ENCODE assay signal across 28 cellular contexts in genomic region chr6:163901681-163902080, GRCh38.
A peak's percentile ranks its signal among the peaks of the same experiment; 100 is the strongest.
DNase-seq lines count a peak whose midpoint lies in the region; ATAC-seq, FAIRE-seq and TF ChIP-seq lines count a peak whose summit lies in the region.
"Had no signal": no experiment of that assay in that cellular context is flagged by ENCODE, and none has a peak within 500 bp of the region (broad histone marks: within the 10 kb centered on the region; RNA-seq: fewer than 3 reads in every experiment).

No MANE protein-coding gene starts in this region.

- H4K5ac ChIP-seq in IMR-90 (ENCODE audit: low read depth, low read length), result no peak overlapping the region
- H4K5ac ChIP-seq in H1 (ENCODE audit: insufficient read length, low read depth, low read length), result no peak overlapping the region

- no peak overlapping the region for H3K27ac Mint-ChIP-seq in nephron progenitor cell
- H3K27ac Mint-ChIP-seq: CD4-positive, alpha-beta memory T cell; CD4-positive, CD25-positive, alpha-beta regulatory T cell; CD8-positive, alpha-beta memory T cell had no signal

- TF ChIP-seq RAD21 in HepG2 (CRISPR knock-in tag; IDR thresholded peaks at IDR 0.05) (no peak), IMR-90 (IDR thresholded peaks at IDR 0.05; ENCODE audit: low read length) (no peak), H1 (IDR thresholded peaks at IDR 0.05 in 1 of 2, conservative IDR thresholded peaks at IDR 0.05 in 1 of 2; ENCODE audit: low read depth in 2 of 2, low read length in 2 of 2) (no peak)

- ATAC-seq in HepG2, result no peak
- ATAC-seq in right lobe of liver, result no peak
- ATAC-seq in IMR-90 (ENCODE audit: low read depth), result no peak
- ATAC-seq in esophagus mucosa, result no peak
- ATAC-seq: GM12878 had no signal

- CTCF ChIA-PET in HepG2 (lab: Yijun Ruan, JAX; ENCODE audit: low intra/inter-chr PET ratio, low total read pairs) (no interaction called here), IMR-90 (lab: Yijun Ruan, JAX) (no interaction called here), H1 (lab: Charles Lee; ENCODE audit: partially characterized antibody) (interaction anchor here (0.8 kb wide), 1 partner anchor 136 kb away, joined by 3 read pairs; no protein-coding TSS in a partner anchor)

- in situ Hi-C loops in HepG2 (cut with HindIII; ENCODE audit: extremely low pct_ligation_motif_present, low pct_unique_long_range_greater_than_20kb), result no loop called here
- in situ Hi-C loops in IMR-90 (cut with MboI; ENCODE audit: low sequenced_read_pairs), result no loop called here

- H3K4me1 Mint-ChIP-seq in nephron progenitor cell, result peaks cover 10% of the 10 kb centered on the region
- H3K4me1 Mint-ChIP-seq: CD14-positive monocyte; CD4-positive, alpha-beta memory T cell; CD4-positive, CD25-positive, alpha-beta regulatory T cell; CD8-positive, alpha-beta memory T cell had no signal

- DNase-seq in HepG2 (ENCODE audit: low spot score), result no peak
- no peak for DNase-seq in right lobe of liver
- DNase-seq in IMR-90, result no peak
- no peak for DNase-seq in H1 (ENCODE audit: low read depth in 1 of 2, low spot score in 2 of 2)
- no peak for DNase-seq in neuronal stem cell (ENCODE audit: low spot score)
- DNase-seq in nephron progenitor cell, result no peak
- DNase-seq in stimulated activated CD4-positive, alpha-beta T cell treated with anti-CD3 and anti-CD28 coated beads, Interleukin-12 subunit alpha, Interleukin-12 subunit beta, amount 100 ng/mL, for 4 hours, result no peak
- DNase-seq: ACHN; BE2C; C1 segment of cervical spinal cord; CD4-positive, alpha-beta memory T cell; CD4-positive, CD25-positive, alpha-beta regulatory T cell; CD8-positive, alpha-beta memory T cell; COR-L47; DMS 273 treated with DMSO at 0.1 percent for 48 hours; DMS153; DMS53; DMS79; DND-41; EL; GDM1 had no signal

- no peaks in the 10 kb centered on the region for H3K23me2 ChIP-seq in H1 (ENCODE audit: low read depth, low read length)

- no peak overlapping the region for H3K18ac ChIP-seq in IMR-90 (ENCODE audit: low read depth, low read length)
- no peak overlapping the region for H3K18ac ChIP-seq in H1 (ENCODE audit: extremely low read depth, low read length)
- peak overlapping the region; percentile 72 for H3K18ac ChIP-seq in neuronal stem cell (ENCODE audit: low read length)

- H3K27me3 ChIP-seq in HepG2 (ENCODE audit: control insufficient read depth in 1 of 2, insufficient read depth in 2 of 2, low read length in 2 of 2) (peaks cover 1 to 10% of the 10 kb centered on the region in 2 experiments; a peak in 3 of 5 replicates), right lobe of liver (no peaks in the 10 kb centered on the region), IMR-90 (ENCODE audit: control insufficient read depth, insufficient read depth, low read length) (no peaks in the 10 kb centered on the region), H1 (replicated peaks in 1 of 4; ENCODE audit: control insufficient read depth in 3 of 4, extremely low read depth in 1 of 4, insufficient read depth in 3 of 4, low read length in 3 of 4) (no peaks in the 10 kb centered on the region), neuronal stem cell (ENCODE audit: control insufficient read depth in 3 of 3, insufficient read depth in 3 of 3, low read depth in 1 of 3, low read length in 3 of 3) (no peaks in the 10 kb centered on the region)
- H3K27me3 ChIP-seq: BE2C, BLaER1 had no signal

- no TSS peak for BruUV-seq in HepG2 (replicated peaks; lab: Mats Ljungman, UMichigan)
- BruUV-seq in IMR-90 (replicated peaks; lab: Mats Ljungman, UMichigan), result no TSS peak

- no peak for TF ChIP-seq CTCF in HepG2 (CRISPR knock-in tag; IDR thresholded peaks at IDR 0.05)
- TF ChIP-seq CTCF in right lobe of liver (IDR thresholded peaks at IDR 0.05), result no peak
- no peak for TF ChIP-seq CTCF in IMR-90 (conservative IDR thresholded peaks at IDR 0.05; ENCODE audit: low read depth, low read length)
- TF ChIP-seq CTCF in H1 (IDR thresholded peaks at IDR 0.05; ENCODE audit: control extremely low read depth in 1 of 3, insufficient read depth in 1 of 3, low read depth in 1 of 3, low read length in 3 of 3), result no peak
- TF ChIP-seq CTCF in nephron progenitor cell (IDR thresholded peaks at IDR 0.05), result no peak

- intact Hi-C loops in HepG2 (cut with micrococcal nuclease; ENCODE audit: unreplicated experiment) (no loop called here), right lobe of liver (cut with DNase I) (no loop called here), IMR-90 (cut with micrococcal nuclease) (no loop called here)

- H3K9me3 ChIP-seq in HepG2 (ENCODE audit: low read length) (peaks cover 4% of the 10 kb centered on the region; the same call in 1 of the 2 replicates), right lobe of liver (no peaks in the 10 kb centered on the region), IMR-90 (ENCODE audit: control insufficient read depth, insufficient read depth, low read length) (peaks cover 5% of the 10 kb centered on the region; the same call in 1 of the 2 replicates), H1 (ENCODE audit: insufficient read depth in 2 of 2, low read depth in 1 of 2, low read length in 1 of 2) (no peaks in the 10 kb centered on the region; a peak in 1 of 4 replicates), neuronal stem cell (replicated peaks in 1 of 2; ENCODE audit: control insufficient read depth in 2 of 2, insufficient read depth in 1 of 2, low read depth in 1 of 2, low read length in 2 of 2) (peaks cover 3 to 7% of the 10 kb centered on the region in 2 donors)
- H3K9me3 ChIP-seq: BE2C, BLaER1 had no signal

- no peak overlapping the region for H2BK20ac ChIP-seq in IMR-90 (ENCODE audit: low read depth, low read length)
- no peak overlapping the region for H2BK20ac ChIP-seq in H1 (ENCODE audit: low read length)

- H2BK15ac ChIP-seq in IMR-90 (ENCODE audit: low read depth, low read length), result no peak overlapping the region
- H2BK15ac ChIP-seq in H1 (ENCODE audit: low read length), result no peak overlapping the region
- H2BK15ac ChIP-seq in neuronal stem cell (ENCODE audit: low read length), result peak overlapping the region; percentile 0

- no peak overlapping the region for H4K91ac ChIP-seq in IMR-90 (ENCODE audit: insufficient read depth, low read depth, low read length)
- no peak overlapping the region for H4K91ac ChIP-seq in H1 (replicated peaks; ENCODE audit: insufficient read length, low read length)
- H4K91ac ChIP-seq in neuronal stem cell (ENCODE audit: low read depth, low read length, poor library complexity), result no peak overlapping the region

- H3K9me1 ChIP-seq in IMR-90 (ENCODE audit: insufficient read depth, low read length), result no peaks in the 10 kb centered on the region

- H2BK5ac ChIP-seq in IMR-90 (ENCODE audit: low read depth, low read length, poor library complexity, severe bottlenecking), result no peak overlapping the region
- no peak overlapping the region for H2BK5ac ChIP-seq in H1 (ENCODE audit: low read depth, low read length)
- no peak overlapping the region for H2BK5ac ChIP-seq in neuronal stem cell (ENCODE audit: low read length)

- no peaks in the 10 kb centered on the region for H4K20me1 ChIP-seq in HepG2 (ENCODE audit: insufficient read depth, low read length)
- H4K20me1 ChIP-seq in IMR-90 (ENCODE audit: insufficient read depth, low read length), result no peaks in the 10 kb centered on the region
- peaks cover 0 to 2% of the 10 kb centered on the region in 2 experiments for H4K20me1 ChIP-seq in H1 (replicated peaks in 1 of 2; ENCODE audit: control insufficient read depth in 1 of 2, insufficient read depth in 2 of 2, low read length in 2 of 2)
- H4K20me1 ChIP-seq: BLaER1 had no signal

- no peak overlapping the region for H3K14ac ChIP-seq in IMR-90 (replicated peaks; ENCODE audit: low read depth, low read length)
- H3K14ac ChIP-seq in H1 (ENCODE audit: insufficient read length), result no peak overlapping the region
- no peak overlapping the region for H3K14ac ChIP-seq in neuronal stem cell (ENCODE audit: low read length)

- no peak overlapping the region for H2BK12ac ChIP-seq in H1 (ENCODE audit: low read depth, low read length)
- H2BK12ac ChIP-seq in neuronal stem cell (ENCODE audit: low read length), result no peak overlapping the region

- H3K4me1 ChIP-seq in HepG2 (ENCODE audit: insufficient read depth, low read length) (no peaks in the 10 kb centered on the region), right lobe of liver (no peaks in the 10 kb centered on the region), IMR-90 (ENCODE audit: control insufficient read depth, insufficient read depth, low read length) (no peaks in the 10 kb centered on the region), H1 (replicated peaks in 1 of 4; ENCODE audit: control insufficient read depth in 3 of 4, insufficient read depth in 4 of 4, low read length in 3 of 4) (peaks cover 0 to 4% (median 3%) of the 10 kb centered on the region in 4 experiments; a peak in 3 of 7 replicates), neuronal stem cell (ENCODE audit: control insufficient read depth in 2 of 2, insufficient read depth in 1 of 2, low read depth in 1 of 2, low read length in 2 of 2) (peaks cover 4 to 5% of the 10 kb centered on the region in 2 donors)

- H4K8ac ChIP-seq in IMR-90 (ENCODE audit: low read depth in 2 of 2, low read length in 2 of 2) (no peak overlapping the region), H1 (ENCODE audit: extremely low read depth, insufficient read depth, low read length) (no peak overlapping the region; the same call in 1 of the 2 replicates), neuronal stem cell (ENCODE audit: low read depth, low read length) (no peak overlapping the region)

- H3K36me3 ChIP-seq in HepG2 (replicated peaks in 1 of 2; ENCODE audit: control insufficient read depth in 1 of 2, insufficient read depth in 2 of 2, low read length in 2 of 2), result no peaks in the 10 kb centered on the region
- no peaks in the 10 kb centered on the region for H3K36me3 ChIP-seq in right lobe of liver
- H3K36me3 ChIP-seq in IMR-90 (ENCODE audit: control insufficient read depth, insufficient read depth, low read length), result no peaks in the 10 kb centered on the region
- no peaks in the 10 kb centered on the region for H3K36me3 ChIP-seq in H1 (ENCODE audit: control insufficient read depth in 2 of 4, insufficient read depth in 4 of 4, low read length in 3 of 4)
- H3K36me3 ChIP-seq in neuronal stem cell (replicated peaks in 1 of 2; ENCODE audit: control insufficient read depth in 2 of 2, insufficient read depth in 2 of 2, low read length in 2 of 2), result no peaks in the 10 kb centered on the region
- H3K36me3 ChIP-seq: BE2C, BLaER1 had no signal

- H3K4me3 ChIP-seq in HepG2 (replicated peaks in 1 of 3; ENCODE audit: insufficient read depth in 1 of 3, low read depth in 2 of 3, low read length in 3 of 3) (no peak overlapping the region), right lobe of liver (no peak overlapping the region), IMR-90 (ENCODE audit: insufficient read depth, low read depth, low read length) (no peak overlapping the region), H1 (ENCODE audit: extremely low read depth in 1 of 4, insufficient read depth in 2 of 4, low read depth in 3 of 4, low read length in 4 of 4) (no peak overlapping the region), neuronal stem cell (ENCODE audit: low read length in 2 of 2) (no peak overlapping the region)
- H3K4me3 ChIP-seq: BLaER1, GM12878 had no signal

- no peak overlapping the region for H2AK9ac ChIP-seq in IMR-90 (replicated peaks; ENCODE audit: low read depth, low read length, poor library complexity)

- peaks cover 17% of the 10 kb centered on the region for H3K9me3 Mint-ChIP-seq in nephron progenitor cell

- POLR2A ChIA-PET in HepG2 (lab: Yijun Ruan, JAX) (no interaction called here), IMR-90 (lab: Charles Lee; ENCODE audit: unreplicated experiment) (no interaction called here), H1 (lab: Charles Lee; ENCODE audit: partially characterized antibody) (no interaction called here)

- H3K27ac ChIP-seq in HepG2 (ENCODE audit: extremely low read length, insufficient read depth, low read length) (no peak overlapping the region), right lobe of liver (no peak overlapping the region), IMR-90 (ENCODE audit: insufficient read depth, low read length) (no peak overlapping the region), H1 (ENCODE audit: low read depth, low read length) (no peak overlapping the region), neuronal stem cell (replicated peaks; ENCODE audit: low read length) (no peak overlapping the region)
- H3K27ac ChIP-seq: 22Rv1, BLaER1 had no signal

- H2BK120ac ChIP-seq in IMR-90 (ENCODE audit: low read depth, low read length) (no peak overlapping the region), H1 (replicated peaks; ENCODE audit: low read depth, low read length) (no peak overlapping the region), neuronal stem cell (ENCODE audit: low read depth, low read length) (no peak overlapping the region)

- H3K9ac ChIP-seq in HepG2 (ENCODE audit: insufficient read depth, low read depth, low read length) (no peak overlapping the region), IMR-90 (ENCODE audit: low read depth, low read length) (no peak overlapping the region), H1 (replicated peaks in 1 of 4; ENCODE audit: extremely low read depth in 1 of 4, low read depth in 3 of 4, low read length in 3 of 4) (no peak overlapping the region; a peak in 1 of 7 replicates), neuronal stem cell (ENCODE audit: low read depth, low read length, poor library complexity) (no peak overlapping the region)
- H3K9ac ChIP-seq: BLaER1 had no signal

- no peak for FAIRE-seq in HepG2 (lab: Jason Lieb, UNC)
- FAIRE-seq in H1 (lab: Jason Lieb, UNC), result no peak
- FAIRE-seq: GM12878, GM12892, GM18507 had no signal

- no peak overlapping the region for H3K4me3 Mint-ChIP-seq in nephron progenitor cell
- H3K4me3 Mint-ChIP-seq: CD14-positive monocyte; CD4-positive, alpha-beta memory T cell; CD4-positive, CD25-positive, alpha-beta regulatory T cell; CD8-positive, alpha-beta memory T cell had no signal

- H3K23ac ChIP-seq in IMR-90 (ENCODE audit: low read depth, low read length) (no peak overlapping the region), H1 (ENCODE audit: insufficient read length) (no peak overlapping the region), neuronal stem cell (ENCODE audit: low read depth, low read length, poor library complexity) (no peak overlapping the region)

- no peaks in the 10 kb centered on the region for H3K36me3 Mint-ChIP-seq in nephron progenitor cell (ENCODE audit: low read depth)
- H3K36me3 Mint-ChIP-seq: CD14-positive monocyte; CD4-positive, alpha-beta memory T cell; CD4-positive, CD25-positive, alpha-beta regulatory T cell; CD8-positive, alpha-beta memory T cell had no signal

- peaks cover 3% of the 10 kb centered on the region for H3K27me3 Mint-ChIP-seq in nephron progenitor cell (ENCODE audit: low read depth, poor library complexity)
- H3K27me3 Mint-ChIP-seq: CD4-positive, alpha-beta memory T cell; CD4-positive, CD25-positive, alpha-beta regulatory T cell had no signal

- dilution Hi-C loops in IMR-90 (cut with HindIII; ENCODE audit: low sequenced_read_pairs, unreplicated experiment), result no loop called here

- H3K79me1 ChIP-seq in IMR-90 (ENCODE audit: low read depth in 1 of 2, low read length in 2 of 2), result no peaks in the 10 kb centered on the region
- H3K79me1 ChIP-seq in H1 (ENCODE audit: low read depth, low read length), result no peaks in the 10 kb centered on the region
- no peaks in the 10 kb centered on the region for H3K79me1 ChIP-seq in neuronal stem cell (ENCODE audit: low read depth, low read length)

- H3K4ac ChIP-seq in IMR-90 (ENCODE audit: low read depth, low read length), result no peak overlapping the region
- no peak overlapping the region for H3K4ac ChIP-seq in H1 (replicated peaks; ENCODE audit: insufficient read length, low read depth, low read length)
- no peak overlapping the region for H3K4ac ChIP-seq in neuronal stem cell (ENCODE audit: low read length)

- H3K56ac ChIP-seq in IMR-90 (ENCODE audit: extremely low read depth, insufficient read depth, low read length) (no peak overlapping the region), H1 (replicated peaks; ENCODE audit: insufficient read length, low read depth, low read length) (no peak overlapping the region)

- H3K79me2 ChIP-seq in HepG2 (ENCODE audit: insufficient read depth, low read length), result no peaks in the 10 kb centered on the region
- H3K79me2 ChIP-seq in H1 (ENCODE audit: control insufficient read depth in 1 of 2, insufficient read depth in 2 of 2, low read length in 2 of 2), result no peaks in the 10 kb centered on the region

- TF ChIP-seq POLR2A in HepG2 (IDR thresholded peaks at IDR 0.05; ENCODE audit: insufficient read depth in 1 of 2, low read depth in 2 of 2, low read length in 2 of 2) (no peak), right lobe of liver (IDR thresholded peaks at IDR 0.05) (no peak), IMR-90 (IDR thresholded peaks at IDR 0.05; ENCODE audit: low read depth, low read length) (no peak), H1 (IDR thresholded peaks at IDR 0.05; ENCODE audit: control extremely low read depth in 1 of 2, low read depth in 2 of 2, low read length in 2 of 2) (no peak)

- H2AK5ac ChIP-seq in IMR-90 (ENCODE audit: low read depth, low read length) (no peak overlapping the region), H1 (ENCODE audit: low read depth, low read length) (no peak overlapping the region), neuronal stem cell (ENCODE audit: low read depth, low read length) (no peak overlapping the region)

- no peak for TF ChIP-seq EP300 in HepG2 (IDR thresholded peaks at IDR 0.05; ENCODE audit: low read depth in 2 of 2, low read length in 2 of 2)
- TF ChIP-seq EP300 in HepG2 (CRISPR knock-in tag; IDR thresholded peaks at IDR 0.05; ENCODE audit: borderline replicate concordance), result no peak
- TF ChIP-seq EP300 in H1 (IDR thresholded peaks at IDR 0.05; ENCODE audit: borderline replicate concordance in 1 of 2, low read depth in 2 of 2, low read length in 2 of 2), result no peak

- 40% methylated on average over 5 of the region's 5 CpGs for WGBS in HepG2 (ENCODE audit: low lambda C conversion rate)
- 84% methylated on average over 5 of the region's 5 CpGs for WGBS in right lobe of liver (ENCODE audit: insufficient coverage, low coverage, low lambda C conversion rate, missing lambda C conversion rate)
- no CpG with 5 or more reads among the region's 5 CpGs for WGBS in IMR-90 (ENCODE audit: extremely low coverage in 2 of 2, insufficient read length in 1 of 2), 2 experiments
- 92% methylated on average over 4 of the region's 5 CpGs; no CpG with 5 or more reads in 1 of the 2 experiments for WGBS in H1 (ENCODE audit: extremely low coverage in 1 of 2, insufficient coverage in 1 of 2, insufficient read length in 1 of 2, insufficient replicate concordance in 2 of 2, low coverage in 1 of 2, low lambda C conversion rate in 2 of 2, missing lambda C conversion rate in 1 of 2), 2 experiments
- no CpG with 5 or more reads among the region's 5 CpGs for WGBS in neuronal stem cell (ENCODE audit: extremely low coverage in 2 of 2, insufficient read length in 2 of 2, insufficient replicate concordance in 1 of 2), 2 donors

- no peak overlapping the region for H3K4me2 ChIP-seq in HepG2 (ENCODE audit: low read depth, low read length)
- H3K4me2 ChIP-seq in IMR-90 (ENCODE audit: low read depth, low read length), result no peak overlapping the region
- no peak overlapping the region for H3K4me2 ChIP-seq in H1 (ENCODE audit: insufficient read depth in 1 of 2, low read depth in 2 of 2, low read length in 2 of 2)
- no peak overlapping the region for H3K4me2 ChIP-seq in neuronal stem cell (ENCODE audit: insufficient read depth, low read length, poor library complexity, severe bottlenecking)
- H3K4me2 ChIP-seq: BLaER1 had no signal

- H2AFZ ChIP-seq in HepG2 (ENCODE audit: low read length), result no peak overlapping the region
- H2AFZ ChIP-seq in IMR-90 (replicated peaks; ENCODE audit: low read length, poor library complexity), result no peak overlapping the region
- H2AFZ ChIP-seq in H1 (ENCODE audit: low read length), result 0 out of 2 replicates have a peak overlapping the region, but pooled peaks have one; percentile 39
- no peak overlapping the region for H2AFZ ChIP-seq in neuronal stem cell (ENCODE audit: low read length)

Comparison
In these comparisons a context has a peak if more than half of its experiments do, and no peak if none do; other contexts are left out.
1. Of the 41 proteins assayed by ChIP-seq in both HepG2 and H1: peak only in HepG2: none; only in H1: none; in both: MAFK; in neither: 40.